1 cellular context compared by ENCODE assay signal in genomic region chr14:94041551-94042346, GRCh38.
TF ChIP-seq lines count a peak whose summit lies in the region.

No MANE protein-coding gene starts in this region.

TF ChIP-seq in H1, 55 proteins besides CTCF, POLR2A, EP300 and RAD21:
- TF ChIP-seq CHD1 (IDR thresholded peaks at IDR 0.05; ENCODE audit: low read depth, low read length): no peak
- no peak for TF ChIP-seq KDM5A (IDR thresholded peaks at IDR 0.05; ENCODE audit: low read length)
- TF ChIP-seq BACH1 (IDR thresholded peaks at IDR 0.05; ENCODE audit: low read length): no peak
- no peak for TF ChIP-seq POLR2AphosphoS5 (IDR thresholded peaks at IDR 0.05; ENCODE audit: low read depth, low read length)
- no peak for TF ChIP-seq CTBP2 (IDR thresholded peaks at IDR 0.05; ENCODE audit: borderline replicate concordance, insufficient read depth, insufficient read length, low read length)
- no peak for TF ChIP-seq SIN3A (conservative IDR thresholded peaks at IDR 0.05 in 1 of 2, IDR thresholded peaks at IDR 0.05 in 1 of 2; ENCODE audit: low read depth in 1 of 2, low read length in 2 of 2)
- TF ChIP-seq SRF (IDR thresholded peaks at IDR 0.05; ENCODE audit: low read depth, low read length): no peak
- TF ChIP-seq USF2 (IDR thresholded peaks at IDR 0.05; ENCODE audit: low read length): no peak
TF ChIP-seq in H1: peak in this region for 0.
